17 cellular contexts compared by ENCODE assay signal in the genomic region with DNA sequence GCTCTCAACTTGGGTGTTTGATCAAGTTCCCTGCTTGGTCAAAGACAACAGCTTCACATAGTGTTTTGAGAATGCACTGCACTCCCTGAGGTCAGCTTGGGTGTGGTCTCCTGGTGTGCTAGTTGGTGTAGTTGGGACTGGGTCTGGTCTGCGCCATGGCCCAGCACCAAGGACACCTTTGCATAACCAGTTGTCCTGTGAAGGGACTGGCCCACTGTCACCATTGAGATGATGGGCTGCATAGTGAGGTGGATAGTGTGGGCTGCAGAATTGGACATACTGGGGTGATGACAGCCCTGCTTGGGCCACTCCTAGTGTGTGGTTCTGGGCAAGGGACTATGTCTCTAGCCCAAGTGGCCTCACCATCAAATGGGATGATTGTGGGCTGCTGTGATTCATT. TPM values are rescaled to one million over a fixed set of nuclear protein-coding genes. Genes with fewer than 3 reads are reported as not detected.
DNase-seq lines count a peak whose midpoint lies in the region; ATAC-seq, FAIRE-seq and TF ChIP-seq lines count a peak whose summit lies in the region.
"Had no signal": no experiment of that assay in that cellular context is flagged by ENCODE, and none has a peak within 500 bp of the region (broad histone marks: within the 10 kb centered on the region; RNA-seq: fewer than 3 reads in every experiment).

No MANE protein-coding gene starts in this region.

- TF ChIP-seq CTCF in NB4 (IDR thresholded peaks at IDR 0.05; ENCODE audit: low read depth, low read length) (no peak), GM12878 (IDR thresholded peaks at IDR 0.05 in 2 of 3, conservative IDR thresholded peaks at IDR 0.05 in 1 of 3; ENCODE audit: control insufficient read depth in 2 of 3, extremely low read depth in 1 of 3, insufficient read depth in 1 of 3, low read depth in 3 of 3, low read length in 3 of 3) (no peak), brain microvascular endothelial cell (IDR thresholded peaks at IDR 0.05; ENCODE audit: low read depth, low read length, missing control alignments) (no peak)

- no peak overlapping the region for H3K9ac ChIP-seq in GM12878 (ENCODE audit: control insufficient read depth, insufficient read depth, low read length)

- H3K27me3 ChIP-seq in GM12878 (replicated peaks in 1 of 2; ENCODE audit: control insufficient read depth in 2 of 2, insufficient read depth in 2 of 2, low read length in 1 of 2): no peaks in the 10 kb centered on the region
- no peaks in the 10 kb centered on the region for H3K27me3 ChIP-seq in brain microvascular endothelial cell (replicated peaks)
- H3K27me3 ChIP-seq: ascending aorta had no signal

- RAD21 ChIA-PET in GM12878 (lab: Charles Lee; ENCODE audit: unreplicated experiment): no interaction called here

- peaks cover 2% of the 10 kb centered on the region for H3K79me2 ChIP-seq in GM12878 (ENCODE audit: control insufficient read depth, insufficient read depth, low read length)

- peaks cover 3% of the 10 kb centered on the region for H3K27me3 Mint-ChIP-seq in activated CD4-positive, alpha-beta T cell treated with anti-CD3 and anti-CD28 coated beads, Interleukin-2, amount 10 ng/mL, durations not matched to agents 24 days and 14 days
- H3K27me3 Mint-ChIP-seq in stimulated activated memory B cell treated with anti-CD40 and anti-IgM and Interleukin-4, amounts not matched to agents 10 μg/mL and 1 μg/mL and 100 μg/mL, for 72 hours: no peaks in the 10 kb centered on the region

- no peaks in the 10 kb centered on the region; the same call in 1 of the 2 replicates for H4K20me1 ChIP-seq in GM12878 (ENCODE audit: control insufficient read depth, insufficient read depth)

- H3K4me1 Mint-ChIP-seq in activated CD4-positive, alpha-beta T cell treated with anti-CD3 and anti-CD28 coated beads, Interleukin-2, amount 10 ng/mL, durations not matched to agents 24 days and 14 days: peaks cover 20% of the 10 kb centered on the region
- peaks cover 18% of the 10 kb centered on the region for H3K4me1 Mint-ChIP-seq in stimulated activated memory B cell treated with anti-CD40 and anti-IgM and Interleukin-4, amounts not matched to agents 10 μg/mL and 1 μg/mL and 100 μg/mL, for 72 hours

- H3K4me3 Mint-ChIP-seq in activated CD4-positive, alpha-beta T cell treated with anti-CD3 and anti-CD28 coated beads, Interleukin-2, amount 10 ng/mL, durations not matched to agents 24 days and 14 days: no peak overlapping the region
- H3K4me3 Mint-ChIP-seq in stimulated activated memory B cell treated with anti-CD40 and anti-IgM and Interleukin-4, amounts not matched to agents 10 μg/mL and 1 μg/mL and 100 μg/mL, for 72 hours: no peak overlapping the region

- H3K4me3 ChIP-seq in NB4 (ENCODE audit: low read depth, low read length) (no peak overlapping the region), GM12878 (no peak overlapping the region), brain microvascular endothelial cell (ENCODE audit: low read depth, low read length) (no peak overlapping the region)
- H3K4me3 ChIP-seq: ascending aorta, PC-9 had no signal

- no peak for TF ChIP-seq EP300 in GM12878 (IDR thresholded peaks at IDR 0.05; ENCODE audit: borderline replicate concordance in 1 of 2, control insufficient read depth in 1 of 2, low read depth in 2 of 2, low read length in 2 of 2)

- 100% methylated on average over 1 of the region's 1 CpG for WGBS in GM12878 (ENCODE audit: insufficient coverage, insufficient replicate concordance, low lambda C conversion rate, missing lambda C conversion rate)

- peaks cover 45% of the 10 kb centered on the region for H3K36me3 Mint-ChIP-seq in activated CD4-positive, alpha-beta T cell treated with anti-CD3 and anti-CD28 coated beads, Interleukin-2, amount 10 ng/mL, durations not matched to agents 24 days and 14 days (ENCODE audit: low read depth)
- peaks cover 43% of the 10 kb centered on the region for H3K36me3 Mint-ChIP-seq in stimulated activated memory B cell treated with anti-CD40 and anti-IgM and Interleukin-4, amounts not matched to agents 10 μg/mL and 1 μg/mL and 100 μg/mL, for 72 hours

- H2AFZ ChIP-seq in GM12878 (ENCODE audit: control insufficient read depth, low read depth, low read length): no peak overlapping the region
- H2AFZ ChIP-seq: PC-9 had no signal

- ATAC-seq in GM12878: peak; percentile 35
- ATAC-seq in stimulated activated memory B cell treated with anti-CD40 and anti-IgM and Interleukin-4, amounts not matched to agents 10 μg/mL and 1 μg/mL and 100 μg/mL, for 72 hours: peak; percentile 28

- FAIRE-seq in GM12878 (lab: Jason Lieb, UNC): no peak

- intact Hi-C loops in activated CD4-positive, alpha-beta T cell treated with anti-CD3 and anti-CD28 coated beads, Interleukin-2, amount 10 ng/mL, durations not matched to agents 24 days and 14 days (cut with micrococcal nuclease): no loop called here
- intact Hi-C loops in GM12878 (cut with micrococcal nuclease; ENCODE audit: unreplicated experiment): loop anchor here (2.0 kb wide), 1 partner anchor 83 kb away; no protein-coding TSS in a partner anchor

- POLR2A ChIA-PET in GM12878 (lab: Charles Lee): interaction anchor here (0.6 to 0.8 kb wide), 3 partner anchors 9 to 495 kb away, joined by 3 to 6 read pairs (median 3); no protein-coding TSS in a partner anchor

- H3K36me3 ChIP-seq in GM12878 (ENCODE audit: control insufficient read depth in 2 of 2, insufficient read depth in 2 of 2, low read length in 1 of 2) (peaks cover 17 to 32% of the 10 kb centered on the region in 2 experiments), brain microvascular endothelial cell (replicated peaks) (peaks cover 39% of the 10 kb centered on the region)

- H3K27ac Mint-ChIP-seq in activated CD4-positive, alpha-beta T cell treated with anti-CD3 and anti-CD28 coated beads, Interleukin-2, amount 10 ng/mL, durations not matched to agents 24 days and 14 days: peak overlapping the region; percentile 46
- H3K27ac Mint-ChIP-seq in stimulated activated memory B cell treated with anti-CD40 and anti-IgM and Interleukin-4, amounts not matched to agents 10 μg/mL and 1 μg/mL and 100 μg/mL, for 72 hours: no peak overlapping the region

- no peak for TF ChIP-seq RAD21 in GM12878 (IDR thresholded peaks at IDR 0.05; ENCODE audit: insufficient read depth, low read depth, low read length)

- no peak for DNase-seq in activated CD4-positive, alpha-beta T cell treated with anti-CD3 and anti-CD28 coated beads, Interleukin-2, amount 10 ng/mL, durations not matched to agents 24 days and 14 days
- no peak for DNase-seq in activated CD4-positive, alpha-beta T cell treated with anti-CD3 and anti-CD28 coated beads for 4 hours
- DNase-seq in NB4 (ENCODE audit: low read depth): peak; percentile 26
- DNase-seq in GM12878 (ENCODE audit: low read depth, low spot score): no peak
- no peak for DNase-seq in midbrain (lab: John Stamatoyannopoulos, UW)
- no peak for DNase-seq in NCI-H1092 (lab: John Stamatoyannopoulos, UW)
- no peak for DNase-seq in brain microvascular endothelial cell
- DNase-seq: DMS153, NCI-H2171, occipital lobe, T1000 had no signal

- no peak overlapping the region for H3K27ac ChIP-seq in GM12878 (ENCODE audit: control insufficient read depth, insufficient read depth)
- H3K27ac ChIP-seq in brain microvascular endothelial cell: no peak overlapping the region
- H3K27ac ChIP-seq: ascending aorta, PC-9 had no signal

- H3K4me2 ChIP-seq in GM12878 (ENCODE audit: control insufficient read depth, insufficient read depth): no peak overlapping the region
- H3K4me2 ChIP-seq: PC-9 had no signal

- in situ Hi-C loops in GM12878 (cut with MboI) (no loop called here), brain microvascular endothelial cell (cut with HindIII; ENCODE audit: low pct_ligation_motif_present, low sequenced_read_pairs) (no loop called here)

- TF ChIP-seq POLR2A in NB4 (IDR thresholded peaks at IDR 0.05; ENCODE audit: extremely low read depth, insufficient read length) (no peak), GM12878 (IDR thresholded peaks at IDR 0.05; ENCODE audit: low read depth, low read length) (peak; percentile 67)

- BruUV-seq in GM12878 (replicated peaks; lab: Mats Ljungman, UMichigan): no TSS peak

- CTCF ChIA-PET in GM12878 (lab: Yijun Ruan, JAX): interaction anchor here (1.1 to 4.1 kb wide), 7 partner anchors 10 to 226 kb away, joined by 3 to 43 read pairs (median 5); a partner anchor contains a TSS

- no peaks in the 10 kb centered on the region for H3K9me3 Mint-ChIP-seq in activated CD4-positive, alpha-beta T cell treated with anti-CD3 and anti-CD28 coated beads, Interleukin-2, amount 10 ng/mL, durations not matched to agents 24 days and 14 days
- H3K9me3 Mint-ChIP-seq in stimulated activated memory B cell treated with anti-CD40 and anti-IgM and Interleukin-4, amounts not matched to agents 10 μg/mL and 1 μg/mL and 100 μg/mL, for 72 hours: no peaks in the 10 kb centered on the region

- no peaks in the 10 kb centered on the region for H3K4me1 ChIP-seq in GM12878 (ENCODE audit: control insufficient read depth, insufficient read depth, low read length)
- H3K4me1 ChIP-seq: ascending aorta had no signal

- no peaks in the 10 kb centered on the region for H3K9me3 ChIP-seq in GM12878 (replicated peaks; ENCODE audit: control insufficient read depth, insufficient read depth, low read length)
- H3K9me3 ChIP-seq: ascending aorta had no signal

- SMC1A ChIA-PET in GM12878 (lab: Charles Lee; ENCODE audit: uncharacterized antibody, unreplicated experiment): interaction anchor here (0.6 to 2.5 kb wide), 7 partner anchors 8 to 764 kb away, joined by 3 to 10 read pairs (median 3); a partner anchor contains a TSS

RNA-seq across cellular contexts. Expression of a gene that starts 9.5 kb away (rescaled TPM):
- total RNA-seq in activated CD4-positive, alpha-beta T cell treated with anti-CD3 and anti-CD28 coated beads, Interleukin-2, amount 10 ng/mL, durations not matched to agents 24 days and 14 days: 1,932 and 1,935 TPM in 2 replicates
- total RNA-seq in GM12878 (2013; cell fraction: nucleolus; rRNA removed): 522 and 525 TPM in 2 replicates
- 4,357 and 4,628 TPM in 2 replicates for total RNA-seq in GM12878 (2014; rRNA removed)
- total RNA-seq in GM12878 (2014; rRNA removed; fragmentation: Illumina TruSeq; extraction: Trizol): 2,779 and 2,826 TPM in 2 replicates
- 3,010 and 3,122 TPM in 2 replicates for total RNA-seq in GM12878 (2021)
- polyA plus RNA-seq in GM12878 (2011; ENCODE audit: low read depth): 3,044 TPM
- 3,803 and 5,036 TPM in 2 replicates for polyA plus RNA-seq in GM12878 (2011; rRNA removed)
- polyA plus RNA-seq in GM12878 (2011; cell fraction: cytosol; rRNA removed): 6,512 and 6,792 TPM in 2 replicates
- polyA plus RNA-seq in GM12878 (2011; cell fraction: nucleus; rRNA removed): 1,724 and 2,216 TPM in 2 replicates
- polyA plus RNA-seq in GM12878 (2012): 3,192 and 3,878 TPM in 2 replicates
- polyA plus RNA-seq in GM12878 (2014; fragmentation: Illumina TruSeq; extraction: Trizol): 3,456 and 3,909 TPM in 2 replicates
- polyA plus RNA-seq in GM12878 (2014; fragmentation: Nextera tagmentation; extraction: Ambion mirVana): 1,000 to 10,000 TPM; 2,843 to 4,532 TPM
- 4,347 and 4,651 TPM in 2 replicates for polyA plus RNA-seq in GM12878 (2014; rRNA removed)
- 1,000 to 10,000 TPM; 1,012 to 1,145 TPM for polyA plus RNA-seq in GM12878 (2016; fragmentation: Nextera tagmentation; extraction: Ambion mirVana)
- polyA minus RNA-seq in GM12878 (2011; rRNA and poly(A)+ RNA removed): 2,235 and 3,046 TPM in 2 replicates
- polyA minus RNA-seq in GM12878 (2011; cell fraction: cytosol; rRNA and poly(A)+ RNA removed): 634 and 707 TPM in 2 replicates
- polyA minus RNA-seq in GM12878 (2011; cell fraction: nucleus; rRNA and poly(A)+ RNA removed): 351 and 460 TPM in 2 replicates

RNA-seq across cellular contexts. Expression of a gene that starts 32.8 kb away (rescaled TPM):
- total RNA-seq in activated CD4-positive, alpha-beta T cell treated with anti-CD3 and anti-CD28 coated beads, Interleukin-2, amount 10 ng/mL, durations not matched to agents 24 days and 14 days: 37.8 and 38.2 TPM in 2 replicates
- 11.9 and 16.1 TPM in 2 replicates for total RNA-seq in GM12878 (2013; cell fraction: nucleolus; rRNA removed)
- total RNA-seq in GM12878 (2014; rRNA removed) (34.2 and 38.6 TPM in 2 replicates), GM12878 (2014; rRNA removed; fragmentation: Illumina TruSeq; extraction: Trizol) (28.5 and 28.8 TPM in 2 replicates), GM12878 (2021) (35.4 and 39.8 TPM in 2 replicates)
- polyA plus RNA-seq in GM12878 (2011; ENCODE audit: low read depth): 23.0 TPM
- polyA plus RNA-seq in GM12878 (2011; rRNA removed) (48.8 and 55.2 TPM in 2 replicates), GM12878 (2014; fragmentation: Illumina TruSeq; extraction: Trizol) (41.1 and 48.4 TPM in 2 replicates), GM12878 (2014; fragmentation: Nextera tagmentation; extraction: Ambion mirVana) (10 to 100 TPM; 15.2 to 21.8 TPM), GM12878 (2014; rRNA removed) (49.3 and 51.8 TPM in 2 replicates), GM12878 (2016; fragmentation: Nextera tagmentation; extraction: Ambion mirVana) (10 to 100 TPM; 37.9 to 43.0 TPM)
- 48.7 and 53.0 TPM in 2 replicates for polyA plus RNA-seq in GM12878 (2011; cell fraction: cytosol; rRNA removed)
- polyA plus RNA-seq in GM12878 (2011; cell fraction: nucleus; rRNA removed): 58.3 and 58.6 TPM in 2 replicates
- 22.9 and 24.1 TPM in 2 replicates for polyA plus RNA-seq in GM12878 (2012)
- polyA minus RNA-seq in GM12878 (2011; rRNA and poly(A)+ RNA removed): 41.6 and 54.4 TPM in 2 replicates
- polyA minus RNA-seq in GM12878 (2011; cell fraction: cytosol; rRNA and poly(A)+ RNA removed): 18.7 and 19.9 TPM in 2 replicates
- 13.4 and 17.9 TPM in 2 replicates for polyA minus RNA-seq in GM12878 (2011; cell fraction: nucleus; rRNA and poly(A)+ RNA removed)

RNA-seq across cellular contexts. Expression of a gene that starts 51.5 kb away (rescaled TPM):
- not detected in 2 replicates for total RNA-seq in activated CD4-positive, alpha-beta T cell treated with anti-CD3 and anti-CD28 coated beads, Interleukin-2, amount 10 ng/mL, durations not matched to agents 24 days and 14 days
- 0.15 TPM in 1 of 2 replicates, not detected in the other for total RNA-seq in GM12878 (2013; cell fraction: nucleolus; rRNA removed)
- 0.11 TPM in 1 of 2 replicates, not detected in the other for total RNA-seq in GM12878 (2014; rRNA removed)
- 0.04 and 0.09 TPM in 2 replicates for total RNA-seq in GM12878 (2014; rRNA removed; fragmentation: Illumina TruSeq; extraction: Trizol)
- total RNA-seq in GM12878 (2021): 0.08 TPM in 1 of 2 replicates, not detected in the other
- not detected for polyA plus RNA-seq in GM12878 (2011; ENCODE audit: low read depth)
- polyA plus RNA-seq in GM12878 (2011; rRNA removed): 0.06 TPM in 1 of 2 replicates, not detected in the other
- 0.02 TPM in 1 of 2 replicates, not detected in the other for polyA plus RNA-seq in GM12878 (2011; cell fraction: cytosol; rRNA removed)
- polyA plus RNA-seq in GM12878 (2011; cell fraction: nucleus; rRNA removed): not detected in 2 replicates
- polyA plus RNA-seq in GM12878 (2012): 0.07 and 0.11 TPM in 2 replicates
- polyA plus RNA-seq in GM12878 (2014; fragmentation: Illumina TruSeq; extraction: Trizol): 0.05 and 0.09 TPM in 2 replicates
- under 1 TPM in 1 of 2 experiments, not detected in 1; 0.05 TPM for polyA plus RNA-seq in GM12878 (2014; fragmentation: Nextera tagmentation; extraction: Ambion mirVana)
- polyA plus RNA-seq in GM12878 (2014; rRNA removed): 0.09 and 0.10 TPM in 2 replicates
- not detected for polyA plus RNA-seq in GM12878 (2016; fragmentation: Nextera tagmentation; extraction: Ambion mirVana)
- not detected in 2 replicates for polyA minus RNA-seq in GM12878 (2011; rRNA and poly(A)+ RNA removed)
- polyA minus RNA-seq in GM12878 (2011; cell fraction: cytosol; rRNA and poly(A)+ RNA removed): not detected in 2 replicates
- polyA minus RNA-seq in GM12878 (2011; cell fraction: nucleus; rRNA and poly(A)+ RNA removed): not detected in 2 replicates
- total RNA-seq: ascending aorta, lung microvascular endothelial cell, M059J, PC-9 had no signal
- polyA plus RNA-seq: AG04450 had no signal
